Comparison of ENCODE assay signal across 1 cellular context in genomic region chr10:124605481-124605855, GRCh38.
TF ChIP-seq lines count a peak whose summit lies in the region.

No MANE protein-coding gene starts in this region.

TF ChIP-seq in K562, 482 proteins besides CTCF, POLR2A, EP300 and RAD21:
- peak; percentile 19 for TF ChIP-seq ZFP36 (IDR thresholded peaks at IDR 0.05; ENCODE audit: low read depth, low read length, partially characterized antibody)
- no peak for TF ChIP-seq MCM7 (IDR thresholded peaks at IDR 0.05)
